28 cellular contexts compared by ENCODE assay signal in the genomic region with DNA sequence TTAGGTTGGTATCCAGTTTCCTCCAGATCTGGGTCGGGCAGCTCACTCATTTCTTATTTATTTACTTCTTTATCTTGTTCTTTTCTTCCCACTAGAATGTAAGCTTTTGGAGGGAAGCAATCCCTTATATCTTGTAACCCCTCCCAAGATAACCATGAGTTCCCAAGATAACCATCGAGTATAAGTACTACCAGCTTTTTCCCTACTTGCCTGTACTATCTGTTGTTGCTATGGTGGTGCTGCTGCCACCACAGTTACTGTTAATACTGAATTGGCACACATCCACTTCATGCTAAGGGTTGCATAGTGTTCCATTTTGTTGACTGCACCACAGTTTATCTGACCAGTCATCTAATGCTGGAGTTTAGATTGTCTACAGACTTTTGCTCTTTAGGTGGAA. TPM values are rescaled to one million over a fixed set of nuclear protein-coding genes. Genes with fewer than 3 reads are reported as not detected.
DNase-seq lines count a peak whose midpoint lies in the region; ATAC-seq, FAIRE-seq and TF ChIP-seq lines count a peak whose summit lies in the region.
"Had no signal": no experiment of that assay in that cellular context is flagged by ENCODE, and none has a peak within 500 bp of the region (broad histone marks: within the 10 kb centered on the region; RNA-seq: fewer than 3 reads in every experiment).

No MANE protein-coding gene starts in this region.

- intact Hi-C loops in K562 (cut with micrococcal nuclease) = no loop called here

- no peak overlapping the region for H3K9ac ChIP-seq in HUES64 (ENCODE audit: low read depth, low read length)
- no peak overlapping the region for H3K9ac ChIP-seq in K562 (ENCODE audit: insufficient read depth in 1 of 2, low read depth in 2 of 2, low read length in 2 of 2)
- H3K9ac ChIP-seq: BLaER1 had no signal

- H3K79me2 ChIP-seq in K562 (ENCODE audit: control insufficient read depth, insufficient read depth, low read length) = no peaks in the 10 kb centered on the region

- peaks cover 14% of the 10 kb centered on the region for H4K20me1 ChIP-seq in K562 (replicated peaks; ENCODE audit: control insufficient read depth, insufficient read depth, low read length)

- FAIRE-seq in K562 (lab: Jason Lieb, UNC) (no peak), GM19239 (lab: Jason Lieb, UNC) (no peak)
- FAIRE-seq: A204.1, GM12878, GM12892, GM18507 had no signal

- in situ Hi-C loops in K562 (cut with MboI) = no loop called here

- POLR2A ChIA-PET in K562 (lab: Yijun Ruan, JAX) = interaction anchor here (0.6 to 22.5 kb wide), 16 partner anchors 7 to 73 kb away, joined by 3 to 583 read pairs (median 4); partner anchors contain the start of gene NUP214

- DNase-seq in LNCaP clone FGC (ENCODE audit: low read depth) (peak; percentile 39), K562 (ENCODE audit: extremely low read depth in 1 of 4, low spot score in 3 of 4) (peak in 1 of 4 experiments; percentile 68), GM19239 (ENCODE audit: insufficient read length, low spot score) (no peak), NCI-H2107 (lab: John Stamatoyannopoulos, UW) (no peak)
- DNase-seq: 8988T; ACHN; BE2C; C1 segment of cervical spinal cord; CD4-positive, alpha-beta memory T cell; CD4-positive, CD25-positive, alpha-beta regulatory T cell; CD8-positive, alpha-beta memory T cell; COR-L47; DMS 273 treated with DMSO at 0.1 percent for 48 hours; DMS153; DMS53; DMS79; DND-41; EL; GDM1 had no signal

- H3K9me1 ChIP-seq in K562 (ENCODE audit: control insufficient read depth, insufficient read depth, low read length) = peaks cover 3% of the 10 kb centered on the region

- TF ChIP-seq RAD21 in K562 (CRISPR knock-in tag; conservative IDR thresholded peaks at IDR 0.05 in 1 of 2, IDR thresholded peaks at IDR 0.05 in 1 of 2) = no peak

- no peak for TF ChIP-seq POLR2A in K562 (conservative IDR thresholded peaks at IDR 0.05)

- no peak overlapping the region for H2AFZ ChIP-seq in K562 (ENCODE audit: low read depth, low read length)

- no peak overlapping the region for H3K4me3 ChIP-seq in HUES64 (ENCODE audit: low read length)
- no peak overlapping the region for H3K4me3 ChIP-seq in LNCaP clone FGC (ENCODE audit: low read depth, low read length)
- H3K4me3 ChIP-seq in K562 = no peak overlapping the region
- peak overlapping the region; percentile 41 for H3K4me3 ChIP-seq in thymus (ENCODE audit: low read length)
- H3K4me3 ChIP-seq: BLaER1, GM12878 had no signal

- no peak for TF ChIP-seq CTCF in LNCaP clone FGC (IDR thresholded peaks at IDR 0.05; ENCODE audit: control insufficient read depth, extremely low read depth, insufficient read depth)
- TF ChIP-seq CTCF in K562 (IDR thresholded peaks at IDR 0.05 in 2 of 3, conservative IDR thresholded peaks at IDR 0.05 in 1 of 3; ENCODE audit: insufficient read depth in 2 of 3, low read depth in 1 of 3, low read length in 3 of 3) = no peak

- TF ChIP-seq EP300 in K562 (IDR thresholded peaks at IDR 0.05; ENCODE audit: low read length) = no peak

- WGBS in HUES64 = 93% methylated on average over 2 of the region's 2 CpGs
- WGBS in K562 (ENCODE audit: insufficient coverage, low coverage, missing lambda C conversion rate) = 52% methylated on average over 2 of the region's 2 CpGs
- WGBS in thymus = 95% methylated on average over 2 of the region's 2 CpGs

- ATAC-seq in K562 (no peak), HG03469 (IDR thresholded peaks at IDR 0.05; ENCODE audit: unreplicated experiment) (no peak)
- ATAC-seq: GM12878 had no signal

- no peaks in the 10 kb centered on the region for H3K9me3 ChIP-seq in HUES64 (ENCODE audit: insufficient read depth, low read depth, low read length)
- no peaks in the 10 kb centered on the region for H3K9me3 ChIP-seq in K562 (replicated peaks; ENCODE audit: control insufficient read depth, insufficient read depth, low read depth, low read length)
- no peaks in the 10 kb centered on the region for H3K9me3 ChIP-seq in thymus (ENCODE audit: control insufficient read depth)
- H3K9me3 ChIP-seq: BE2C, BLaER1 had no signal

- BruUV-seq in K562 (replicated peaks; lab: Mats Ljungman, UMichigan) = no TSS peak

- peak overlapping the region; percentile 31; the same call in 1 of the 2 replicates for H3K27ac ChIP-seq in HUES64 (ENCODE audit: low read depth, low read length)
- H3K27ac ChIP-seq in K562 (ENCODE audit: extremely low read depth, low read depth, low read length) = no peak overlapping the region
- peak overlapping the region; percentile 47 for H3K27ac ChIP-seq in thymus (ENCODE audit: low read depth)
- H3K27ac ChIP-seq: BLaER1 had no signal

- no peaks in the 10 kb centered on the region for H3K4me1 ChIP-seq in HUES64 (ENCODE audit: insufficient read depth, low read length)
- H3K4me1 ChIP-seq in K562 (replicated peaks in 1 of 2; ENCODE audit: control insufficient read depth in 2 of 2, insufficient read depth in 2 of 2, low read length in 2 of 2) = no peaks in the 10 kb centered on the region; a peak in 2 of 5 replicates
- peaks cover 24% of the 10 kb centered on the region for H3K4me1 ChIP-seq in thymus (ENCODE audit: control insufficient read depth, insufficient read depth, low read length)
- H3K4me1 ChIP-seq: BE2C had no signal

- CTCF ChIA-PET in K562 (lab: Yijun Ruan, JAX; ENCODE audit: low intra/inter-chr PET ratio) = no interaction called here

- H3K36me3 ChIP-seq in HUES64 (ENCODE audit: insufficient read depth, low read length) (peaks cover 100% of the 10 kb centered on the region), K562 (ENCODE audit: control insufficient read depth, insufficient read depth, low read length) (peaks cover 99% of the 10 kb centered on the region), thymus (ENCODE audit: control insufficient read depth, insufficient read depth) (peaks cover 33% of the 10 kb centered on the region)

- no peak overlapping the region for H3K4me2 ChIP-seq in K562 (ENCODE audit: insufficient read depth, low read length)
- H3K4me2 ChIP-seq: BLaER1 had no signal

- H3K27me3 ChIP-seq in HUES64 (ENCODE audit: insufficient read depth, low read length) (no peaks in the 10 kb centered on the region), K562 (ENCODE audit: control insufficient read depth in 2 of 2, insufficient read depth in 2 of 2, low read length in 2 of 2) (no peaks in the 10 kb centered on the region), thymus (ENCODE audit: control insufficient read depth, insufficient read depth) (no peaks in the 10 kb centered on the region)
- H3K27me3 ChIP-seq: BE2C, BLaER1 had no signal

TF ChIP-seq in K562, 482 proteins besides CTCF, POLR2A, EP300 and RAD21 (continues in another document):
- TF ChIP-seq PTRF (tag; IDR thresholded peaks at IDR 0.05) = no peak

RNA-seq across cellular contexts. Expression of gene NUP214, which starts 19.9 kb away (rescaled TPM):
- 21.1 TPM for polyA plus RNA-seq in HUES64 (2013, experiment 1 of 2)
- polyA plus RNA-seq in HUES64 (2013, experiment 2 of 2) = 21.9 TPM
- total RNA-seq in K562 (2011; cell fraction: chromatin; rRNA removed; ENCODE audit: low replicate concordance) = 1,024 and 1,416 TPM in 2 replicates
- 573 and 642 TPM in 2 replicates for total RNA-seq in K562 (2011; cell fraction: nucleolus; rRNA removed)
- total RNA-seq in K562 (2011; cell fraction: nucleoplasm; rRNA removed) = 885 and 1,103 TPM in 2 replicates
- total RNA-seq in K562 (2014; rRNA removed) (62.4 and 102 TPM in 2 replicates), K562 (2014; rRNA removed; fragmentation: Illumina TruSeq; extraction: Trizol) (123 and 134 TPM in 2 replicates), K562 (2015; rRNA removed; fragmentation: Illumina TruSeq; extraction: Trizol) (133 and 136 TPM in 2 replicates), K562 (2021) (332 and 336 TPM in 2 replicates)
- polyA plus RNA-seq in K562 (2011; rRNA removed) (56.9 and 113 TPM in 2 replicates), K562 (2014; fragmentation: Illumina TruSeq; extraction: Trizol) (207 and 246 TPM in 2 replicates), K562 (2014; fragmentation: Nextera tagmentation; extraction: Ambion mirVana) (10 to 100 TPM; 78.9 to 81.6 TPM), K562 (2014; rRNA removed) (97.1 and 106 TPM in 2 replicates), thymus (35.0 TPM)
- 104 and 108 TPM in 2 replicates for polyA plus RNA-seq in K562 (2011; cell fraction: cytosol; rRNA removed)
- 257 and 304 TPM in 2 replicates for polyA plus RNA-seq in K562 (2011; cell fraction: nucleus; rRNA removed)
- 133 and 153 TPM in 2 replicates for polyA plus RNA-seq in K562 (2012)
- polyA minus RNA-seq in K562 (2011; rRNA and poly(A)+ RNA removed) = 271 and 342 TPM in 2 replicates
- 256 and 329 TPM in 2 replicates for polyA minus RNA-seq in K562 (2011; cell fraction: cytosol; rRNA and poly(A)+ RNA removed)
- polyA minus RNA-seq in K562 (2011; cell fraction: nucleus; rRNA and poly(A)+ RNA removed) = 324 and 515 TPM in 2 replicates

RNA-seq across cellular contexts. Expression of gene AIF1L, which starts 48.9 kb away (rescaled TPM):
- polyA plus RNA-seq in HUES64 (2013, experiment 1 of 2) = 99.3 TPM
- 99.3 TPM for polyA plus RNA-seq in HUES64 (2013, experiment 2 of 2)
- total RNA-seq in K562 (2011; cell fraction: chromatin; rRNA removed; ENCODE audit: low replicate concordance) = 2.2 and 5.3 TPM in 2 replicates
- total RNA-seq in K562 (2011; cell fraction: nucleolus; rRNA removed) = 2.8 and 4.3 TPM in 2 replicates
- total RNA-seq in K562 (2011; cell fraction: nucleoplasm; rRNA removed) = 4.3 and 5.2 TPM in 2 replicates
- 0.86 and 1.1 TPM in 2 replicates for total RNA-seq in K562 (2014; rRNA removed)
- total RNA-seq in K562 (2014; rRNA removed; fragmentation: Illumina TruSeq; extraction: Trizol) = 1.3 and 1.5 TPM in 2 replicates
- total RNA-seq in K562 (2015; rRNA removed; fragmentation: Illumina TruSeq; extraction: Trizol) = 0.68 and 0.76 TPM in 2 replicates
- 1.7 and 2.0 TPM in 2 replicates for total RNA-seq in K562 (2021)
- polyA plus RNA-seq in K562 (2011; rRNA removed) = 5.9 and 9.1 TPM in 2 replicates
- 4.5 and 4.9 TPM in 2 replicates for polyA plus RNA-seq in K562 (2011; cell fraction: cytosol; rRNA removed)
- polyA plus RNA-seq in K562 (2011; cell fraction: nucleus; rRNA removed) = 3.3 and 4.2 TPM in 2 replicates
- 2.7 and 2.8 TPM in 2 replicates for polyA plus RNA-seq in K562 (2012)
- 2.3 and 2.6 TPM in 2 replicates for polyA plus RNA-seq in K562 (2014; fragmentation: Illumina TruSeq; extraction: Trizol)
- polyA plus RNA-seq in K562 (2014; fragmentation: Nextera tagmentation; extraction: Ambion mirVana) = under 1 TPM; 0.34 to 0.77 TPM
- 1.6 TPM in 2 replicates for polyA plus RNA-seq in K562 (2014; rRNA removed)
- polyA minus RNA-seq in K562 (2011; rRNA and poly(A)+ RNA removed) = 6.6 and 8.9 TPM in 2 replicates
- polyA minus RNA-seq in K562 (2011; cell fraction: cytosol; rRNA and poly(A)+ RNA removed) = 1.5 and 4.4 TPM in 2 replicates
- polyA minus RNA-seq in K562 (2011; cell fraction: nucleus; rRNA and poly(A)+ RNA removed) = 1.1 and 1.9 TPM in 2 replicates
- polyA plus RNA-seq in thymus = 4.4 TPM
- polyA plus RNA-seq: CD14-positive monocyte; CD4-positive, alpha-beta memory T cell; CD4-positive, CD25-positive, alpha-beta regulatory T cell; CD8-positive, alpha-beta memory T cell had no signal
